Comparison of ENCODE assay signal across 2 cellular contexts in the genomic region with DNA sequence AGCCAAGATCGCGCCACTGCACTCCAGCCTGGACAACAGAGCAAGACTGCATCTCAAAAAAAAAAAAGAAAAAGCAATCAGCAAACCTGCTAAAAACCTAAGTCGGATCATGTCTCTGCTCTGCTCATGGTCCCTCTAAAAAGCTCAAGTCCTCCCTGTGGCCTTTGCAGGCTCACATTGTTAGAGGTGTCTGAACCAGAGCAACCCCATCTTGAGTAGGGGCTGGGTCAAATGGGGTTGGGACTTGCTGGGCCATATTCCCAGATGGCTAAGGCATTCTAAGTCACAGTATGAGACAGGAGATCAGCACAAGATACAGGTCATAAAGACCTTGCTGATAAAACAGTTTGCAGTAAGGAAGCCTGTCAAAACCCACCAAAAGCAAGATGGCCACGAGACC.
A peak's percentile ranks its signal among the peaks of the same experiment; 100 is the strongest.
TF ChIP-seq lines count a peak whose summit lies in the region.

No MANE protein-coding gene starts in this region.

TF ChIP-seq in GM23338, 12 proteins besides CTCF, POLR2A, EP300 and RAD21:
- TF ChIP-seq POLR2AphosphoS5 (IDR thresholded peaks at IDR 0.05; ENCODE audit: low read depth) (0 out of 2 replicates have a peak, but pooled peaks have one; percentile 8), ZNF462 (CRISPR knock-in tag; IDR thresholded peaks at IDR 0.05) (no peak), JUNB (IDR thresholded peaks at IDR 0.05; ENCODE audit: unreplicated experiment) (no peak)

TF ChIP-seq in H1, 55 proteins besides CTCF, POLR2A, EP300 and RAD21:
- TF ChIP-seq CHD2 (IDR thresholded peaks at IDR 0.05; ENCODE audit: low read length) (no peak), SIX5 (IDR thresholded peaks at IDR 0.05; ENCODE audit: low read depth, low read length) (no peak), TAF7 (optimal IDR thresholded peaks at IDR 0.05; ENCODE audit: borderline replicate concordance, low read depth, low read length) (no peak), EGR1 (IDR thresholded peaks at IDR 0.05; ENCODE audit: borderline replicate concordance, low read depth, low read length) (no peak), ASH2L (IDR thresholded peaks at IDR 0.05; ENCODE audit: low read length) (no peak), SIRT6 (IDR thresholded peaks at IDR 0.05; ENCODE audit: low read length) (no peak), MAFK (IDR thresholded peaks at IDR 0.05; ENCODE audit: low read depth, low read length) (no peak), KDM5A (IDR thresholded peaks at IDR 0.05; ENCODE audit: low read length) (no peak), RXRA (IDR thresholded peaks at IDR 0.05; ENCODE audit: insufficient read depth, low read depth, low read length) (no peak), GABPA (IDR thresholded peaks at IDR 0.05; ENCODE audit: borderline replicate concordance, insufficient read depth, low read length) (no peak)
- TF ChIP-seq, protein P1, sequence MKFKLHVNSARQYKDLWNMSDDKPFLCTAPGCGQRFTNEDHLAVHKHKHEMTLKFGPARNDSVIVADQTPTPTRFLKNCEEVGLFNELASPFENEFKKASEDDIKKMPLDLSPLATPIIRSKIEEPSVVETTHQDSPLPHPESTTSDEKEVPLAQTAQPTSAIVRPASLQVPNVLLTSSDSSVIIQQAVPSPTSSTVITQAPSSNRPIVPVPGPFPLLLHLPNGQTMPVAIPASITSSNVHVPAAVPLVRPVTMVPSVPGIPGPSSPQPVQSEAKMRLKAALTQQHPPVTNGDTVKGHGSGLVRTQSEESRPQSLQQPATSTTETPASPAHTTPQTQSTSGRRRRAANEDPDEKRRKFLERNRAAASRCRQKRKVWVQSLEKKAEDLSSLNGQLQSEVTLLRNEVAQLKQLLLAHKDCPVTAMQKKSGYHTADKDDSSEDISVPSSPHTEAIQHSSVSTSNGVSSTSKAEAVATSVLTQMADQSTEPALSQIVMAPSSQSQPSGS (IDR thresholded peaks at IDR 0.05; ENCODE audit: low read length): no peak
